ENCODE assay signal across 12 cellular contexts in the genomic region with DNA sequence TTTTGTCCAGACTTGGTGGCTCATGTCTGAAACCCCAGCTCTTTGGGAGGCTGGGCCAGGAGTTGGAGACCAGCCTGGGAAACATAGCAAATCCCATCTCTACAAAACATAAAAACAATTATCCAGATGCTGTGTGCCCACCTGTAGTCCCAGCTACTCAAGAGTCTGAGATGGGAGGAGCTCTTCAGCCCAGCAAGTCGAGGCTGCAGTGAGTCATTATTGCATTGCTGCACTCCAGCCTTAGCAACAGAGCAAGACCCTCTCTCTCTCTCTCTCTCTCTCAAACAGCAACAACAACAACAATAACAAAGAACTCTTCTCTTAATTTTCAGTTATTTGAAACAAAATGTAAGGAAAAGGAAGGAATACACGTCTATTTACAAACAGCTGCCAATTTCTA. TPM values are rescaled to one million over a fixed set of nuclear protein-coding genes. Genes with fewer than 3 reads are reported as not detected.
"Had no signal": no experiment of that assay in that cellular context is flagged by ENCODE, and none has a peak within 500 bp of the region (broad histone marks: within the 10 kb centered on the region; RNA-seq: fewer than 3 reads in every experiment).

No MANE protein-coding gene starts in this region.

- H3K27ac Mint-ChIP-seq: activated naive CD4-positive, alpha-beta T cell treated with anti-CD3 and anti-CD28 coated beads, Interleukin-2, amount 10 ng/mL, durations not matched to agents 7 days and 5 days; activated T-helper 2 cell treated with anti-CD3 and anti-CD28 coated beads, Interferon-gamma antibody, Interleukin-2, Interleukin-4, amounts not matched to agents 10 μg/mL and 5 μg/mL and 100 μg/mL, durations not matched to agents 14 hours and 24 hours and 36 hours; stimulated activated effector memory CD8-positive, alpha-beta T cell treated with anti-CD3 and anti-CD28 coated beads, Interleukin-12 subunit alpha, Interleukin-12 subunit beta, amount 100 ng/mL, for 72 hours; T-cell had no signal

- H3K36me3 Mint-ChIP-seq: activated naive CD4-positive, alpha-beta T cell treated with anti-CD3 and anti-CD28 coated beads, Interleukin-2, amount 10 ng/mL, durations not matched to agents 7 days and 5 days; stimulated activated effector memory CD8-positive, alpha-beta T cell treated with anti-CD3 and anti-CD28 coated beads, Interleukin-12 subunit alpha, Interleukin-12 subunit beta, amount 100 ng/mL, for 72 hours; T-cell had no signal

- DNase-seq: activated naive CD4-positive, alpha-beta T cell treated with anti-CD3 and anti-CD28 coated beads, Interleukin-2, amount 10 ng/mL, durations not matched to agents 7 days and 5 days; caudate nucleus; colonic mucosa; kidney glomerular epithelial cell; midbrain; stimulated activated CD4-positive, alpha-beta T cell treated with anti-CD3 and anti-CD28 coated beads, Interleukin-12 subunit alpha, Interleukin-12 subunit beta, amount 100 ng/mL, for 4 hours; stimulated activated CD4-positive, alpha-beta T cell treated with anti-CD3 and anti-CD28 coated beads, Interleukin-2, amount 100 ng/mL, for 24 hours; T-cell; T-helper 9 cell had no signal

- ATAC-seq: activated CD4-positive, CD25-positive, alpha-beta regulatory T cell treated with anti-CD3 and anti-CD28 coated beads, Interleukin-2, amount 50 U/mL, for 24 hours; stimulated activated effector memory CD8-positive, alpha-beta T cell treated with anti-CD3 and anti-CD28 coated beads, Interleukin-12 subunit alpha, Interleukin-12 subunit beta, amount 100 ng/mL, for 72 hours; T-cell had no signal

- H3K4me3 Mint-ChIP-seq: activated naive CD4-positive, alpha-beta T cell treated with anti-CD3 and anti-CD28 coated beads, Interleukin-2, amount 10 ng/mL, durations not matched to agents 7 days and 5 days; stimulated activated effector memory CD8-positive, alpha-beta T cell treated with anti-CD3 and anti-CD28 coated beads, Interleukin-12 subunit alpha, Interleukin-12 subunit beta, amount 100 ng/mL, for 72 hours; T-cell had no signal

- H3K9me3 Mint-ChIP-seq: activated naive CD4-positive, alpha-beta T cell treated with anti-CD3 and anti-CD28 coated beads, Interleukin-2, amount 10 ng/mL, durations not matched to agents 7 days and 5 days; activated T-helper 2 cell treated with anti-CD3 and anti-CD28 coated beads, Interferon-gamma antibody, Interleukin-2, Interleukin-4, amounts not matched to agents 10 μg/mL and 5 μg/mL and 100 μg/mL, durations not matched to agents 14 hours and 24 hours and 36 hours; stimulated activated effector memory CD8-positive, alpha-beta T cell treated with anti-CD3 and anti-CD28 coated beads, Interleukin-12 subunit alpha, Interleukin-12 subunit beta, amount 100 ng/mL, for 72 hours; T-cell had no signal

- H3K4me1 Mint-ChIP-seq: activated naive CD4-positive, alpha-beta T cell treated with anti-CD3 and anti-CD28 coated beads, Interleukin-2, amount 10 ng/mL, durations not matched to agents 7 days and 5 days; stimulated activated effector memory CD8-positive, alpha-beta T cell treated with anti-CD3 and anti-CD28 coated beads, Interleukin-12 subunit alpha, Interleukin-12 subunit beta, amount 100 ng/mL, for 72 hours had no signal

RNA-seq across cellular contexts. Expression of a gene that starts 5.0 kb away (rescaled TPM):
- total RNA-seq: activated T-helper 2 cell treated with anti-CD3 and anti-CD28 coated beads, Interferon-gamma antibody, Interleukin-2, Interleukin-4, amounts not matched to agents 10 μg/mL and 5 μg/mL and 100 μg/mL, durations not matched to agents 14 hours and 24 hours and 36 hours had no signal
